1 cellular context compared by ENCODE assay signal in genomic region chr3:108096506-108097325, GRCh38.
TF ChIP-seq lines count a peak whose summit lies in the region.

No MANE protein-coding gene starts in this region.

TF ChIP-seq in SK-N-SH treated with all-trans-retinoic acid at 6 μM for 48 hours, 23 proteins besides CTCF, POLR2A, EP300 and RAD21 (continued from another document):
- TF ChIP-seq PATZ1 (CRISPR knock-in tag; IDR thresholded peaks at IDR 0.05; ENCODE audit: borderline replicate concordance) (no peak), BACH2 (CRISPR knock-in tag; IDR thresholded peaks at IDR 0.05; ENCODE audit: borderline replicate concordance) (no peak), ZNF565 (CRISPR knock-in tag; conservative IDR thresholded peaks at IDR 0.05; ENCODE audit: low read depth) (no peak), CREB5 (CRISPR knock-in tag; IDR thresholded peaks at IDR 0.05; ENCODE audit: low read depth) (no peak), GLIS3 (CRISPR knock-in tag; IDR thresholded peaks at IDR 0.05) (no peak), ESRRG (CRISPR knock-in tag; IDR thresholded peaks at IDR 0.05) (no peak), PPARA (CRISPR knock-in tag; IDR thresholded peaks at IDR 0.05; ENCODE audit: borderline replicate concordance) (no peak), ZNF70 (CRISPR knock-in tag; IDR thresholded peaks at IDR 0.05) (no peak), ZFP30 (CRISPR knock-in tag; IDR thresholded peaks at IDR 0.05) (no peak), CSRNP3 (CRISPR knock-in tag; IDR thresholded peaks at IDR 0.05) (no peak)
